Comparison of ENCODE assay signal across 25 cellular contexts in the genomic region with DNA sequence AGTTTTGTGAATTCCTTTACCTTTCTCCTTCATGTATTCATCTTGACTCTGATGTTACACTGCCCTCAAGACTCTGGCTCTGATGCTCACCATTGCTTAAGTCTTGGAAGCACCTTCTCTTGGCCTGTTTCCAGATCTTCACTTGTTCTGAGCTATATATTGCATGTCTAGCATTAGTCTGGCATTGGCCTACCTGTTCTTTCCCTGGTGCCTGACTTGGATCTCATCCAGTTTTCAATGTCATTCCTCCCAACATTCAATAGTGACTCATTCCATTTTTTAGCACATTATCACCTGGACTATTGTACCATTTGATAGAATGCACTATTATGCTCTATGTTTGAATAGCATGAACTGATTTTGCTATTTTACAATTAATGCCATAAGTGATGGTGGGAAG.
A peak's percentile ranks its signal among the peaks of the same experiment; 100 is the strongest.
DNase-seq lines count a peak whose midpoint lies in the region; ATAC-seq and TF ChIP-seq lines count a peak whose summit lies in the region.
"Had no signal": no experiment of that assay in that cellular context is flagged by ENCODE, and none has a peak within 500 bp of the region (broad histone marks: within the 10 kb centered on the region; RNA-seq: fewer than 3 reads in every experiment).

No MANE protein-coding gene starts in this region.

- DNase-seq in DMS79 treated with DMSO at 0.1 percent for 48 hours (lab: John Stamatoyannopoulos, UW) (peak; percentile 7), DMS79 (lab: John Stamatoyannopoulos, UW) (no peak), HCT116 (ENCODE audit: low read depth, low spot score) (no peak), NCI-H69 (lab: John Stamatoyannopoulos, UW) (peak; percentile 68), foreskin keratinocyte (peak; percentile 48 to 70), nucleus accumbens (lab: John Stamatoyannopoulos, UW) (no peak), right atrium auricular region (ENCODE audit: low spot score) (no peak), SIG-M5 treated with dmso at 0.1 percent for 504 hours (lab: John Stamatoyannopoulos, UW; ENCODE audit: unreplicated experiment) (no peak)
- DNase-seq: activated CD4-positive, alpha-beta T cell treated with anti-CD3 and anti-CD28 coated beads for 4 hours; activated CD8-positive, alpha-beta T cell treated with anti-CD3 and anti-CD28 coated beads, Interleukin-2, amount 10 ng/mL, durations not matched to agents 7 days and 5 days; C1 segment of cervical spinal cord; NCI-H1417 treated with DMSO at 0.1 percent for 48 hours; NCI-H510A treated with DMSO at 0.1 percent for 48 hours; nephron progenitor cell; ovary; stimulated activated naive CD4-positive, alpha-beta T cell treated with Interleukin-2 at 50 U/mL for 16 hours; T-helper 9 cell; upper lobe of right lung had no signal

- BruUV-seq in HCT116 (replicated peaks; lab: Mats Ljungman, UMichigan): no TSS peak

- no peaks in the 10 kb centered on the region for H3K9me3 ChIP-seq in HCT116 (ENCODE audit: control insufficient read depth in 1 of 2, insufficient read depth in 1 of 2, low read depth in 1 of 2, low read length in 2 of 2)
- peaks cover 0 to 18% of the 10 kb centered on the region in 2 donors for H3K9me3 ChIP-seq in right atrium auricular region
- H3K9me3 ChIP-seq: HAP-1, ovary, SJSA1, upper lobe of right lung had no signal

- no peaks in the 10 kb centered on the region for H3K9me2 ChIP-seq in HCT116 (ENCODE audit: insufficient read depth)

- intact Hi-C loops in HCT116 (cut with micrococcal nuclease): no loop called here

- RAD21 ChIA-PET in HCT116 (lab: Charles Lee; ENCODE audit: low non-redundant PET in 1 of 2, low total read pairs in 2 of 2, uncharacterized antibody in 2 of 2, unreplicated experiment in 2 of 2): no interaction called here

- no peak for TF ChIP-seq RAD21 in HCT116 (IDR thresholded peaks at IDR 0.05; ENCODE audit: low read depth)

- H2AFZ ChIP-seq in HCT116 (ENCODE audit: low read depth, low read length, poor library complexity, severe bottlenecking): no peak overlapping the region

- H3K4me2 ChIP-seq in HCT116 (ENCODE audit: low read length): no peak overlapping the region
- H3K4me2 ChIP-seq: KMS-11 had no signal

- H3K4me3 ChIP-seq in HCT116 (replicated peaks in 1 of 2; ENCODE audit: low read depth in 1 of 2, low read length in 2 of 2) (no peak overlapping the region), right atrium auricular region (no peak overlapping the region)
- H3K4me3 ChIP-seq: GM12878, HAP-1, ovary, SJSA1, upper lobe of right lung had no signal

- ATAC-seq in HCT116 (0 out of 2 replicates have a peak, but pooled peaks have one; percentile 11), foreskin keratinocyte (peak; percentile 63)
- ATAC-seq: activated CD8-positive, alpha-beta T cell treated with anti-CD3 and anti-CD28 coated beads, Interleukin-2, amount 10 ng/mL, durations not matched to agents 7 days and 5 days; GM12878; Panc1; upper lobe of right lung had no signal

- POLR2A ChIA-PET in HCT116 (lab: Charles Lee): no interaction called here

- TF ChIP-seq CTCF in HCT116 (IDR thresholded peaks at IDR 0.05 in 2 of 3, conservative IDR thresholded peaks at IDR 0.05 in 1 of 3; ENCODE audit: borderline replicate concordance in 1 of 3, insufficient read depth in 1 of 3, low read depth in 2 of 3, low read length in 2 of 3): no peak
- TF ChIP-seq CTCF in foreskin keratinocyte (conservative IDR thresholded peaks at IDR 0.05): no peak
- no peak for TF ChIP-seq CTCF in right atrium auricular region (IDR thresholded peaks at IDR 0.05)

- H4K20me1 ChIP-seq in HCT116 (ENCODE audit: insufficient read depth): no peaks in the 10 kb centered on the region

- H3K4me1 ChIP-seq in HCT116 (ENCODE audit: control insufficient read depth in 1 of 2, insufficient read depth in 2 of 2, low read length in 2 of 2) (peaks cover 4 to 11% of the 10 kb centered on the region in 2 experiments; a peak in 3 of 4 replicates), foreskin keratinocyte (no peaks in the 10 kb centered on the region), right atrium auricular region (no peaks in the 10 kb centered on the region)
- H3K4me1 ChIP-seq: HAP-1, SJSA1, upper lobe of right lung had no signal

- no peaks in the 10 kb centered on the region for H3K36me3 ChIP-seq in HCT116 (ENCODE audit: control insufficient read depth in 1 of 2, insufficient read depth in 2 of 2, low read length in 2 of 2)
- no peaks in the 10 kb centered on the region for H3K36me3 ChIP-seq in right atrium auricular region
- H3K36me3 ChIP-seq: HAP-1, ovary, SJSA1, upper lobe of right lung had no signal

- no peaks in the 10 kb centered on the region for H3K79me2 ChIP-seq in HCT116 (ENCODE audit: insufficient read depth, low read length)

- no peaks in the 10 kb centered on the region for H3K27me3 ChIP-seq in HCT116 (ENCODE audit: insufficient read depth, low read length)
- H3K27me3 ChIP-seq in foreskin keratinocyte: peaks cover 2% of the 10 kb centered on the region
- H3K27me3 ChIP-seq in right atrium auricular region: no peaks in the 10 kb centered on the region
- H3K27me3 ChIP-seq: ovary, upper lobe of right lung had no signal

- H3K27ac ChIP-seq in HCT116 (ENCODE audit: low read depth, low read length) (no peak overlapping the region), foreskin keratinocyte (no peak overlapping the region), right atrium auricular region (no peak overlapping the region)
- H3K27ac ChIP-seq: 22Rv1, KMS-11, ovary, SJSA1, upper lobe of right lung, VCaP had no signal

- H3K9ac ChIP-seq in HCT116 (ENCODE audit: low read length): no peak overlapping the region
- H3K9ac ChIP-seq: KMS-11 had no signal

- no peak for TF ChIP-seq POLR2A in HCT116 (IDR thresholded peaks at IDR 0.05; ENCODE audit: borderline replicate concordance, extremely low read depth, insufficient read depth, insufficient read length)

- CTCF ChIA-PET in HCT116 (lab: Charles Lee): no interaction called here

TF ChIP-seq in HCT116, 20 proteins besides CTCF, POLR2A, EP300 and RAD21:
- no peak for TF ChIP-seq EZH2phosphoT487 (IDR thresholded peaks at IDR 0.05; ENCODE audit: borderline replicate concordance)
- TF ChIP-seq MAX (IDR thresholded peaks at IDR 0.05): 0 out of 2 replicates have a peak, but pooled peaks have one; percentile 26
- no peak for TF ChIP-seq CEBPB (IDR thresholded peaks at IDR 0.05; ENCODE audit: low read depth)
- peak; percentile 9; the same call in 1 of the 2 replicates for TF ChIP-seq SP1 (IDR thresholded peaks at IDR 0.05; ENCODE audit: low read depth)
- TF ChIP-seq REST (IDR thresholded peaks at IDR 0.05; ENCODE audit: low read depth): no peak
- no peak for TF ChIP-seq EZH2 (IDR thresholded peaks at IDR 0.05)
- 0 out of 2 replicates have a peak, but pooled peaks have one; percentile 20 for TF ChIP-seq JUND (IDR thresholded peaks at IDR 0.05)
- peak; percentile 20; the same call in 1 of the 2 replicates for TF ChIP-seq CBX3 (IDR thresholded peaks at IDR 0.05; ENCODE audit: low read depth)
- no peak for TF ChIP-seq ZBTB33 (IDR thresholded peaks at IDR 0.05; ENCODE audit: extremely low read depth, insufficient replicate concordance, low read length)
- 0 out of 2 replicates have a peak, but pooled peaks have one; percentile 38 for TF ChIP-seq FOSL1 (IDR thresholded peaks at IDR 0.05; ENCODE audit: low read depth)
- no peak for TF ChIP-seq TCF7L2 (IDR thresholded peaks at IDR 0.05; ENCODE audit: borderline replicate concordance, extremely low read depth, insufficient read depth, insufficient read length)
- TF ChIP-seq ZFX (IDR thresholded peaks at IDR 0.05): no peak

Comparison
In these comparisons a context has a peak if more than half of its experiments do, and no peak if none do; other contexts are left out.
1. DNase-seq: peak in DMS79 treated with DMSO at 0.1 percent for 48 hours (single experiment), NCI-H69 (single experiment) and foreskin keratinocyte (2 of 2); none in DMS79 (single experiment), HCT116 (single experiment), nucleus accumbens (0 of 56), right atrium auricular region (single experiment) and SIG-M5 treated with dmso at 0.1 percent for 504 hours (single experiment).